Comparison of ENCODE assay signal across 8 cellular contexts in the genomic region with DNA sequence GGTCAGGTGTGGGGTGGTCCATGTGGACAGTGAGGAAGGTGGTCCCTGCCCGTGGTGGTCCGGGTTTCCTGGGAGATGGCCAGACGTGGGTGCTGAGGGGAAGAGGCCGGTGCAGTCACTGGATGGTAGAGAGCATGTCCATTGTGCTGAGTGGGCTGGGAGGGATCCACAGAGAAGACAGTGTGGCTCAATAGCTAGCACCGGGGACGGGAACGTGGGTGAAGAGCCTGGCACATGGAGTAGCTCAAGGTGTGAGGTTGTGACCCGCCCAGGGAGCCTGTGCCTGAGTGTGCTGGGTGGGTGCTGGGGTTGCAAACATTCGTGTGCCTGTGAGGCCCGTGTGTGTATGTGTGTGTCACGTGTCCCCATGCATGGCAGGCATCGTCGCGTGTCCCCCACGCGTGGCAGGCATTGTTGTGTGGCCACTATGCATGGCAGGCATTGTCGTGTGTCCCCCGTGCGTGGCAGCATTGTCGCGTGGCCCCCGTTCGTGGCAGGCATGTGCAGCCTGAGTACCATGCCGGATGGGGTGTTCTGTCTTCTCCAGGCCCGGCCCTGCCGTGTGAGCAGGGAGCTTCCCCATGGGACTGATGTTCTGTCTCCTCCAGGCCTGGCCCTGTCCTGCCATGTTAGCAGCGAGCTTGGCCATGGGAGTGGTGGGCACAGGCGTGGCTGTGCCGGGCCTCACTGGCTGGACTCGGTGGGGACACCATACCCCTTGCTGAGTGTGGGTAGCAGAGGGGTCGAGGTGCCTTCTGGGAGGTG.
DNase-seq lines count a peak whose midpoint lies in the region; ATAC-seq, FAIRE-seq and TF ChIP-seq lines count a peak whose summit lies in the region.
"Not testable (repeated sequence)": the region's sequence is repeated elsewhere in the genome, so short reads cannot be mapped to it uniquely, and the experiment has no call there.

No MANE protein-coding gene starts in this region.

- not testable (repeated sequence) for H3K4me1 ChIP-seq in RWPE2 (ENCODE audit: insufficient read depth, poor library complexity, severe bottlenecking); kidney (ENCODE audit: control insufficient read depth in 1 of 2, insufficient read depth in 1 of 2, low read depth in 1 of 2, low read length in 2 of 2); naive thymus-derived CD4-positive, alpha-beta T cell (ENCODE audit: control insufficient read depth in 2 of 2, insufficient read depth in 2 of 2, low read length in 2 of 2); spleen; suprapubic skin; aorta (ENCODE audit: control insufficient read depth in 1 of 2, insufficient read depth in 2 of 2, low read length in 2 of 2)

- not testable (repeated sequence) for H3K4me1 Mint-ChIP-seq in naive thymus-derived CD4-positive, alpha-beta T cell

- POLR2A ChIA-PET in GM10248 (lab: Yijun Ruan, JAX); naive thymus-derived CD4-positive, alpha-beta T cell (lab: Charles Lee): not testable (repeated sequence)

- 77 to 90% (median 81%) methylated on average over 24 to 31 of the region's 31 CpGs for WGBS in spleen, 5 donors
- WGBS in suprapubic skin, result 76% methylated on average over 22 of the region's 31 CpGs
- 76 to 80% methylated on average over 31 of the region's 31 CpGs for whole genome bisulfite sequencing in aorta, 2 donors

- TF ChIP-seq POLR2A in spleen (IDR thresholded peaks at IDR 0.05); suprapubic skin (IDR thresholded peaks at IDR 0.05): not testable (repeated sequence)

- peaks cover 0 to 24% (median 12%) of the 10 kb centered on the region in 11 donors for H3K9me3 Mint-ChIP-seq in naive thymus-derived CD4-positive, alpha-beta T cell

- H3K36me3 Mint-ChIP-seq in naive thymus-derived CD4-positive, alpha-beta T cell, result not testable (repeated sequence)

- not testable (repeated sequence) for H3K36me3 ChIP-seq in RWPE2 (ENCODE audit: low read depth); kidney (ENCODE audit: control insufficient read depth in 1 of 2, insufficient read depth in 2 of 2, low read length in 2 of 2); naive thymus-derived CD4-positive, alpha-beta T cell (ENCODE audit: control insufficient read depth in 2 of 3, insufficient read depth in 3 of 3, low read length in 3 of 3); spleen; suprapubic skin; aorta (ENCODE audit: control insufficient read depth in 1 of 2, insufficient read depth in 2 of 2, low read length in 1 of 2)

- CTCF ChIA-PET in GM10248 (lab: Yijun Ruan, JAX); naive thymus-derived CD4-positive, alpha-beta T cell (lab: Charles Lee): not testable (repeated sequence)

- H3K27ac ChIP-seq in RWPE2 (ENCODE audit: poor library complexity, severe bottlenecking); kidney (ENCODE audit: low read depth in 2 of 2, low read length in 2 of 2); naive thymus-derived CD4-positive, alpha-beta T cell (ENCODE audit: low read depth, low read length); spleen; suprapubic skin; aorta (ENCODE audit: low read depth in 1 of 2, low read length in 2 of 2): not testable (repeated sequence)

- intact Hi-C loops in kidney (cut with DNase I); naive thymus-derived CD4-positive, alpha-beta T cell (cut with micrococcal nuclease); spleen (cut with DNase I; ENCODE audit: low total_unique reads); aorta (cut with DNase I): not testable (repeated sequence)

- not testable (repeated sequence) for ATAC-seq in RWPE2 (ENCODE audit: low read depth)
- peak; percentile 20 for ATAC-seq in naive thymus-derived CD4-positive, alpha-beta T cell
- peak; percentile 54 for ATAC-seq in aorta (ENCODE audit: low FRiP score)

- H3K27me3 Mint-ChIP-seq in naive thymus-derived CD4-positive, alpha-beta T cell, result peaks cover 9 to 21% (median 16%) of the 10 kb centered on the region in 5 donors

- not testable (repeated sequence) for H3K4me3 Mint-ChIP-seq in naive thymus-derived CD4-positive, alpha-beta T cell

- not testable (repeated sequence) for H3K9ac ChIP-seq in kidney (ENCODE audit: low read length in 2 of 2)

- not testable (repeated sequence) for H3K27me3 ChIP-seq in RWPE2 (ENCODE audit: insufficient read depth, poor library complexity, severe bottlenecking); naive thymus-derived CD4-positive, alpha-beta T cell (ENCODE audit: control insufficient read depth in 2 of 2, insufficient read depth in 2 of 2, low read length in 2 of 2); spleen (replicated peaks in 1 of 7); suprapubic skin; aorta (ENCODE audit: control insufficient read depth in 1 of 2, insufficient read depth in 2 of 2, low read length in 1 of 2)

- H3K9me3 ChIP-seq in RWPE2 (ENCODE audit: severe bottlenecking); kidney (ENCODE audit: control insufficient read depth in 1 of 2, low read length in 2 of 2); naive thymus-derived CD4-positive, alpha-beta T cell (ENCODE audit: control insufficient read depth in 2 of 3, low read length in 3 of 3); suprapubic skin; aorta (ENCODE audit: control insufficient read depth, low read length): not testable (repeated sequence)
- H3K9me3 ChIP-seq in spleen, result peaks cover 0 to 14% (median 10%) of the 10 kb centered on the region in 8 donors

- DNase-seq in GM10248 (ENCODE audit: extremely low spot score) (peak; percentile 1), RWPE2 (ENCODE audit: low spot score) (peak; percentile 52), kidney (peak; percentile 35), spleen (peak; percentile 61), suprapubic skin (ENCODE audit: low spot score in 2 of 2) (peak; percentile 33 to 73), aorta (peak in 1 of 2 donors; percentile 62)
- DNase-seq in activated CD8-positive, alpha-beta memory T cell treated with anti-CD3 and anti-CD28 coated beads, Interleukin-2, amount 50 U/mL, for 48 hours, result peak; percentile 34
- DNase-seq in naive thymus-derived CD4-positive, alpha-beta T cell, result not testable (repeated sequence)

- not testable (repeated sequence) for H3K27ac Mint-ChIP-seq in naive thymus-derived CD4-positive, alpha-beta T cell

- H3K4me3 ChIP-seq in RWPE2 (ENCODE audit: severe bottlenecking); kidney (ENCODE audit: low read length in 2 of 2); naive thymus-derived CD4-positive, alpha-beta T cell (ENCODE audit: low read length); spleen; suprapubic skin; aorta (ENCODE audit: low read length in 2 of 2): not testable (repeated sequence)

- TF ChIP-seq CTCF in GM10248 (IDR thresholded peaks at IDR 0.05; ENCODE audit: control extremely low read depth, extremely low read depth, low read depth, missing control alignments); RWPE2 (IDR thresholded peaks at IDR 0.05; ENCODE audit: poor library complexity, severe bottlenecking); kidney (IDR thresholded peaks at IDR 0.05; ENCODE audit: borderline replicate concordance, extremely low read depth, insufficient read depth); spleen (IDR thresholded peaks at IDR 0.05 in 8 of 11, conservative IDR thresholded peaks at IDR 0.05 in 3 of 11); suprapubic skin (IDR thresholded peaks at IDR 0.05): not testable (repeated sequence)

- not testable (repeated sequence) for TF ChIP-seq EP300 in suprapubic skin (IDR thresholded peaks at IDR 0.05)

- FAIRE-seq in kidney (lab: Jason Lieb, UNC), result not testable (repeated sequence)
